ENCODE assay signal across 8 cellular contexts in the genomic region with DNA sequence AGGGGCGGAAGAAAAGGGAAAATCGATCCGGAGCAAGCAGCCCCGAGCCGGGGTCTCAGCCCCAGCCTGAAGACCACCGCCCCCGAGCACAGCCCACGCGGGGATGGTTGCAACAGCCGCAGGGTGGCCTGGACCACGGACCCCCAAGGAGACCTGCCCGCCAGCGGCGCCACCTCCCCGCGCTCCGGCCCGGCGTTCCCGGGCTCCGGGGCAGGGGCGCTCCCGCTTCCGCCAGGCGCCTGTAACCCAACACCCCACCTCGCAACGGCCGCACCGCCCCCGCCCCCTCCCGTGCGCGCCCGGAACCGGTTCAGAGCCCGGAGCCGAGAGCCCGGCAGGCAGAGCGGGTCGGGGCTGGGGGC. TPM values are rescaled to one million over a fixed set of nuclear protein-coding genes. Genes with fewer than 3 reads are reported as not detected.
DNase-seq lines count a peak whose midpoint lies in the region; ATAC-seq and TF ChIP-seq lines count a peak whose summit lies in the region.

No MANE protein-coding gene starts in this region.

- peak; percentile 50 for ATAC-seq in omental fat pad (ENCODE audit: low FRiP score)
- ATAC-seq in GM21528 (IDR thresholded peaks at IDR 0.05; ENCODE audit: low FRiP score, unreplicated experiment) = no peak

- peaks cover 24% of the 10 kb centered on the region for H3K4me1 Mint-ChIP-seq in activated T-helper 2 cell treated with anti-CD3 and anti-CD28 coated beads, Interferon-gamma antibody, Interleukin-2, Interleukin-4, amounts not matched to agents 10 μg/mL and 5 μg/mL and 100 μg/mL, durations not matched to agents 14 hours and 24 hours and 36 hours (ENCODE audit: low read depth)

- peaks cover 21% of the 10 kb centered on the region for H3K27me3 Mint-ChIP-seq in activated T-helper 2 cell treated with anti-CD3 and anti-CD28 coated beads, Interferon-gamma antibody, Interleukin-2, Interleukin-4, amounts not matched to agents 10 μg/mL and 5 μg/mL and 100 μg/mL, durations not matched to agents 14 hours and 24 hours and 36 hours (ENCODE audit: low read depth)

- H3K4me3 ChIP-seq in fibroblast of villous mesenchyme (ENCODE audit: low read depth, low read length) = peak overlapping the region; percentile 76

- TF ChIP-seq CTCF in fibroblast of villous mesenchyme (IDR thresholded peaks at IDR 0.05; ENCODE audit: insufficient read depth, low read depth, low read length) = no peak
- no peak for TF ChIP-seq CTCF in omental fat pad (IDR thresholded peaks at IDR 0.05)

- intact Hi-C loops in activated T-helper 2 cell treated with anti-CD3 and anti-CD28 coated beads, Interferon-gamma antibody, Interleukin-2, Interleukin-4, amounts not matched to agents 10 μg/mL and 5 μg/mL and 100 μg/mL, durations not matched to agents 14 hours and 24 hours and 36 hours (cut with micrococcal nuclease) = loop anchor here (2.0 to 10.0 kb wide), 5 partner anchors 41 to 636 kb away; partner anchors contain the start of gene SUSD6

- DNase-seq in DMS53 (lab: John Stamatoyannopoulos, UW) = peak; percentile 71
- DNase-seq in DMS53 treated with DMSO at 0.1 percent for 48 hours (lab: John Stamatoyannopoulos, UW; ENCODE audit: unreplicated experiment) = no peak
- peak; percentile 42 for DNase-seq in NCI-H2171 treated with DMSO at 0.1 percent for 48 hours (lab: John Stamatoyannopoulos, UW)
- DNase-seq in activated T-helper 2 cell treated with anti-CD3 and anti-CD28 coated beads, Interferon-gamma antibody, Interleukin-2, Interleukin-4, amounts not matched to agents 10 μg/mL and 5 μg/mL and 100 μg/mL, durations not matched to agents 14 hours and 24 hours and 36 hours (ENCODE audit: low spot score) = peak; percentile 32
- DNase-seq in fibroblast of villous mesenchyme (ENCODE audit: low read depth) = peak; percentile 66
- no peak for DNase-seq in omental fat pad (ENCODE audit: low spot score)
- no peak for DNase-seq in NOMO-1 treated with dmso at 0.1 percent for 144 hours (lab: John Stamatoyannopoulos, UW; ENCODE audit: unreplicated experiment)

- peaks cover 3% of the 10 kb centered on the region for H3K9me3 Mint-ChIP-seq in activated T-helper 2 cell treated with anti-CD3 and anti-CD28 coated beads, Interferon-gamma antibody, Interleukin-2, Interleukin-4, amounts not matched to agents 10 μg/mL and 5 μg/mL and 100 μg/mL, durations not matched to agents 14 hours and 24 hours and 36 hours

- H3K4me3 Mint-ChIP-seq in activated T-helper 2 cell treated with anti-CD3 and anti-CD28 coated beads, Interferon-gamma antibody, Interleukin-2, Interleukin-4, amounts not matched to agents 10 μg/mL and 5 μg/mL and 100 μg/mL, durations not matched to agents 14 hours and 24 hours and 36 hours (ENCODE audit: low read depth) = peak overlapping the region; percentile 83

- peaks cover 35% of the 10 kb centered on the region for H3K36me3 Mint-ChIP-seq in activated T-helper 2 cell treated with anti-CD3 and anti-CD28 coated beads, Interferon-gamma antibody, Interleukin-2, Interleukin-4, amounts not matched to agents 10 μg/mL and 5 μg/mL and 100 μg/mL, durations not matched to agents 14 hours and 24 hours and 36 hours (ENCODE audit: low read depth)

- H3K27ac Mint-ChIP-seq in activated T-helper 2 cell treated with anti-CD3 and anti-CD28 coated beads, Interferon-gamma antibody, Interleukin-2, Interleukin-4, amounts not matched to agents 10 μg/mL and 5 μg/mL and 100 μg/mL, durations not matched to agents 14 hours and 24 hours and 36 hours = peak overlapping the region; percentile 68

RNA-seq across cellular contexts. Expression of gene ACTN1, which starts 0.6 kb away (rescaled TPM):
- total RNA-seq in activated T-helper 2 cell treated with anti-CD3 and anti-CD28 coated beads, Interferon-gamma antibody, Interleukin-2, Interleukin-4, amounts not matched to agents 10 μg/mL and 5 μg/mL and 100 μg/mL, durations not matched to agents 14 hours and 24 hours and 36 hours = 133 and 134 TPM in 2 replicates
- total RNA-seq in fibroblast of villous mesenchyme = 768 and 1,023 TPM in 2 replicates
- 100 to 1,000 TPM; 103 to 254 (median 136) TPM for total RNA-seq in omental fat pad

Comparison
In these comparisons a context has a peak if more than half of its experiments do, and no peak if none do; other contexts are left out.
1. DNase-seq: peak in DMS53 (single experiment), NCI-H2171 treated with DMSO at 0.1 percent for 48 hours (single experiment), activated T-helper 2 cell treated with anti-CD3 and anti-CD28 coated beads, Interferon-gamma antibody, Interleukin-2, Interleukin-4, amounts not matched to agents 10 μg/mL and 5 μg/mL and 100 μg/mL, durations not matched to agents 14 hours and 24 hours and 36 hours (single experiment) and fibroblast of villous mesenchyme (single experiment); none in DMS53 treated with DMSO at 0.1 percent for 48 hours (single experiment), omental fat pad (single experiment) and NOMO-1 treated with dmso at 0.1 percent for 144 hours (single experiment).